9 cellular contexts compared by ENCODE assay signal in the genomic region with DNA sequence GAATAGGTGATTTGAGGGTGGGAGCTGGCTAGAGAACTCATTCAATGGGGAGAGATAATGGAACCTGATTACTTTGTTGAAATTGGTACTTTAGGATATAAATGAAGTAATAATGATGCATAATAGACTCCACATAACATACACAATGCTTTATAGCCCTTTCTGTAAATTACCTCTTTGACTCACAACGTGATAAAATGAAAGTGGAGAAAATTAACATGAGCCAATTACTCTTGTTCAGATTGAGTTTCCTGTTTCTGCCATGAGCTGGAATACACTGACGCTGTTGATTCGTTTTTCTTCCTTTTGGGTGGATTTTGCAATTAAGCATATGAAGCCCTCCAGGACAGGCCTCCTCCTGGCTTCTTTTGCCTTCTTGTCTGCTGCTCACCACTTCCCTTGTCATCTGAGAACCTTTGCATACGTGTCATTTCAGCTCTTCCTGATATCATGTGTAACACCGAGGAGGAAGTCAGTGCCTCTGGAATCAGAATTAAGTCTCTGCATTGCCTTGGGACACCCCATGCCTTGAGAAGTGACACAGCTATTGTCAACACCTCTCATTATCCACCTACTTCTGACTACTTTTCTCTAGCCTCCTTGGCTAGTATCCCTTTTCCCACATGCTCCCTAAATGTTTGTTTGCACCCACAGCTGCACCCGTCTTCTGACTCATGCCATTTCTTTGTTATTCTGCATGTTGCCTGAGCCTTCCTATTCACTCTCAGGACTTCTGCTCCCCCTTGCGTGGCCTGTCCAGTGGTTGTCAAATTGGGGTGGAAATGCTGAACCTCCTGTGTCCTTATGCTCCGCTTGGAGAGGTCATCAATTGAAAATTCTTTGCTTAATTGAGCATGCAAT.
DNase-seq lines count a peak whose midpoint lies in the region; ATAC-seq and TF ChIP-seq lines count a peak whose summit lies in the region.
"Had no signal": no experiment of that assay in that cellular context is flagged by ENCODE, and none has a peak within 500 bp of the region (broad histone marks: within the 10 kb centered on the region; RNA-seq: fewer than 3 reads in every experiment).

No MANE protein-coding gene starts in this region.

- peak overlapping the region; percentile 7 for H3K9ac ChIP-seq in adipocyte (ENCODE audit: low read length)

- peak overlapping the region; percentile 22 for H3K4me3 ChIP-seq in adipocyte (ENCODE audit: low read length)
- H3K4me3 ChIP-seq in lung = no peak overlapping the region

- TF ChIP-seq CTCF in CD14-positive monocyte (IDR thresholded peaks at IDR 0.05) = no peak
- TF ChIP-seq CTCF in lung (IDR thresholded peaks at IDR 0.05; ENCODE audit: control extremely low read depth, extremely low read depth) = no peak

- peak overlapping the region; percentile 72 to 89 (median 85) for H3K27ac Mint-ChIP-seq in CD14-positive monocyte
- H3K27ac Mint-ChIP-seq: natural killer cell had no signal

- intact Hi-C loops in CD14-positive monocyte (cut with micrococcal nuclease) = loop anchor here in 1 of 2 donors (5.0 to 10.0 kb wide), 3 partner anchors 37 to 143 kb away; no protein-coding TSS in a partner anchor

- H3K27me3 ChIP-seq in adipocyte (replicated peaks; ENCODE audit: control insufficient read depth, insufficient read depth, low read length) = no peaks in the 10 kb centered on the region
- no peaks in the 10 kb centered on the region for H3K27me3 ChIP-seq in lung (ENCODE audit: control insufficient read depth, insufficient read depth)

- peak; percentile 56 for DNase-seq in CD14-positive monocyte (ENCODE audit: low spot score)
- DNase-seq in KG1 (lab: John Stamatoyannopoulos, UW) = peak; percentile 18
- DNase-seq in adipocyte (ENCODE audit: low read depth) = peak; percentile 8
- no peak for DNase-seq in lung (ENCODE audit: low spot score)
- no peak for DNase-seq in NK-92 treated with Interleukin-12 subunit alpha and Interleukin-12 subunit beta, amount 100 ng/mL, for 24 hours (lab: John Stamatoyannopoulos, UW)
- no peak for DNase-seq in stimulated activated naive CD4-positive, alpha-beta T cell treated with Interleukin-2 at 50 U/mL for 16 hours (lab: John Stamatoyannopoulos, UW)
- no peak for DNase-seq in NCI-H82 treated with DMSO at 0.1 percent for 48 hours (lab: John Stamatoyannopoulos, UW; ENCODE audit: unreplicated experiment)
- no peak for DNase-seq in stimulated activated CD8-positive, alpha-beta memory T cell treated with anti-CD3 and anti-CD28 coated beads, Interleukin-4, amount 100 ng/mL, for 48 hours
- DNase-seq: natural killer cell had no signal

- H3K9me3 ChIP-seq in adipocyte (ENCODE audit: control insufficient read depth, low read length) (no peaks in the 10 kb centered on the region), lung (ENCODE audit: control insufficient read depth in 2 of 2, insufficient read depth in 1 of 2, low read length in 1 of 2) (no peaks in the 10 kb centered on the region)

- peak overlapping the region; percentile 26 to 60 for H3K27ac ChIP-seq in lung (ENCODE audit: low read depth in 1 of 2, low read length in 1 of 2)

- H3K36me3 ChIP-seq in adipocyte (ENCODE audit: control insufficient read depth, insufficient read depth, low read length, severe bottlenecking) = no peaks in the 10 kb centered on the region
- H3K36me3 ChIP-seq in lung (ENCODE audit: control insufficient read depth in 2 of 2, insufficient read depth in 2 of 2, low read length in 2 of 2) = no peaks in the 10 kb centered on the region

- peaks cover 0 to 2% (median 0%) of the 10 kb centered on the region in 3 donors for H3K27me3 Mint-ChIP-seq in CD14-positive monocyte (ENCODE audit: low read depth in 3 of 3)

- ATAC-seq in lung (ENCODE audit: insufficient read depth, low FRiP score) = peak; percentile 30

- peaks cover 0 to 3% (median 0%) of the 10 kb centered on the region in 7 donors for H3K9me3 Mint-ChIP-seq in CD14-positive monocyte
- H3K9me3 Mint-ChIP-seq: natural killer cell had no signal

- WGBS in lung, 2 donors = 30 to 33% methylated on average over 8 of the region's 8 CpGs

- peaks cover 48% of the 10 kb centered on the region for H3K4me1 Mint-ChIP-seq in CD14-positive monocyte

- peaks cover 0 to 2% of the 10 kb centered on the region in 2 donors for H3K36me3 Mint-ChIP-seq in CD14-positive monocyte
- H3K36me3 Mint-ChIP-seq: natural killer cell had no signal

- H3K4me1 ChIP-seq in adipocyte (ENCODE audit: control insufficient read depth, insufficient read depth, low read length) = peaks cover 49% of the 10 kb centered on the region
- H3K4me1 ChIP-seq in lung (ENCODE audit: control insufficient read depth in 2 of 2, insufficient read depth in 2 of 2, low read length in 2 of 2) = peaks cover 14 to 28% of the 10 kb centered on the region in 2 donors

- peak overlapping the region; percentile 24 to 86 for H3K4me3 Mint-ChIP-seq in CD14-positive monocyte
- H3K4me3 Mint-ChIP-seq: natural killer cell had no signal

Comparison
In these comparisons a context has a peak if more than half of its experiments do, and no peak if none do; other contexts are left out.
1. DNase-seq: peak in CD14-positive monocyte (single experiment), KG1 (single experiment) and adipocyte (single experiment); none in lung (single experiment), NK-92 treated with Interleukin-12 subunit alpha and Interleukin-12 subunit beta, amount 100 ng/mL, for 24 hours (single experiment), stimulated activated naive CD4-positive, alpha-beta T cell treated with Interleukin-2 at 50 U/mL for 16 hours (single experiment), NCI-H82 treated with DMSO at 0.1 percent for 48 hours (single experiment) and stimulated activated CD8-positive, alpha-beta memory T cell treated with anti-CD3 and anti-CD28 coated beads, Interleukin-4, amount 100 ng/mL, for 48 hours (single experiment).